ENCODE assay signal across 8 cellular contexts in genomic region chr4:25376754-25377571, GRCh38. TPM values are rescaled to one million over a fixed set of nuclear protein-coding genes. Genes with fewer than 3 reads are reported as not detected.
A peak's percentile ranks its signal among the peaks of the same experiment; 100 is the strongest.
DNase-seq lines count a peak whose midpoint lies in the region; ATAC-seq and TF ChIP-seq lines count a peak whose summit lies in the region.

TSS of gene ANAPC4 (plus strand) at chr4:25377263. CDS start at chr4:25377428, 165 bp downstream.

- DNase-seq in BE2C (peak; percentile 96), GM19240 (ENCODE audit: insufficient read length, low spot score) (peak; percentile 78), NCI-H526 (lab: John Stamatoyannopoulos, UW) (peak; percentile 77 to 97), coronary artery (ENCODE audit: low spot score) (peak; percentile 94), left colon (peak; percentile 98 to 99)
- DNase-seq in activated CD4-positive, alpha-beta T cell treated with anti-CD3 and anti-CD28 coated beads for 48 hours: peak; percentile 98
- peak; percentile 99 to 100 for DNase-seq in stimulated activated CD4-positive, alpha-beta T cell treated with anti-CD3 and anti-CD28 coated beads, Interleukin-1b, Interleukin-23, amount 100 ng/mL, for 4 hours (ENCODE audit: low read depth in 2 of 2)

- TF ChIP-seq CTCF in BE2C (IDR thresholded peaks at IDR 0.05; ENCODE audit: low read depth, low read length) (no peak), coronary artery (IDR thresholded peaks at IDR 0.05) (no peak)

- H3K27me3 ChIP-seq in BE2C: no peaks in the 10 kb centered on the region

- H3K4me1 ChIP-seq in BE2C: no peaks in the 10 kb centered on the region

- peak within 1 kb of the TSS; percentile 72 to 94 for H3K27ac ChIP-seq in coronary artery

- H3K36me3 ChIP-seq in BE2C: no peaks in the 10 kb centered on the region

- intact Hi-C loops in left colon (cut with DNase I, micrococcal nuclease): no loop called here

- ATAC-seq in HG03457 (IDR thresholded peaks at IDR 0.05; ENCODE audit: unreplicated experiment) (peak; percentile 96), left colon (peak; percentile 94)

- no peaks in the 10 kb centered on the region; the same call in 1 of the 2 replicates for H3K9me3 ChIP-seq in BE2C

- peak within 1 kb of the TSS; percentile 93 for H3K4me3 ChIP-seq in BE2C (ENCODE audit: low read depth, low read length)
- H3K4me3 ChIP-seq in coronary artery: peak within 1 kb of the TSS; percentile 81

RNA-seq across cellular contexts. Expression of gene ANAPC4, which starts in this region (rescaled TPM):
- polyA plus RNA-seq in BE2C (2012; ENCODE audit: insufficient read depth, insufficient read length, low read depth): 4.7 TPM
- total RNA-seq in left colon: 10 to 100 TPM; 26.4 to 30.3 TPM

Comparison
In these comparisons a context has a peak if more than half of its experiments do, and no peak if none do; other contexts are left out.
1. Peak in every context shown above with its lines: DNase-seq, ATAC-seq, H3K4me3 ChIP-seq and H3K27ac ChIP-seq.